Comparison of ENCODE assay signal across 24 cellular contexts in the genomic region with DNA sequence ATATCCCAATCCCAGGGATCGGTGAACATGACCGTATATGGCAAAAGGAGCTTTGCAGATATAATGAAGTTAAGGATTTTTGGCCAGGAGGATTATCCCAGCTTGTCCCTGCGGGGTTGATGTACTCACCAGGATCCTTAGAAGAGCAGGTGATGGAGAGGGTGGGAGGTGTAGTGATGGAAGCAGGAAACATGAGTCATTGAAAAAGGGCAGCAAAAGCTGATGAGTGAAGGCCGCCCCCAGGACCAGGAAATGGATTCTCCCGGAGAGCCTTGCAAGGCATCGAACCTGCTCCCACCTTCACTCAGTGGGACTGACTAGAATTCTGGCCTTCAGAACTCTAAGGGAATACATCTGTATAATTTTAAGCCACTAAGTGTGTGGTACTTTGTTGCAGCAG. TPM values are rescaled to one million over a fixed set of nuclear protein-coding genes. Genes with fewer than 3 reads are reported as not detected.
"Had no signal": no experiment of that assay in that cellular context is flagged by ENCODE, and none has a peak within 500 bp of the region (broad histone marks: within the 10 kb centered on the region; RNA-seq: fewer than 3 reads in every experiment).

No MANE protein-coding gene starts in this region.

- H3K4me3 ChIP-seq: PC-9, Peyer's patch, SJCRH30 had no signal

- H3K9me3 ChIP-seq: Peyer's patch, SJCRH30 had no signal

- H3K36me3 ChIP-seq: Peyer's patch, SJCRH30 had no signal

- DNase-seq: IMR-90, Kasumi-1, MM.1S, NCI-H1092 treated with DMSO at 0.1 percent for 48 hours, NCI-H1436, NCI-H187, NCI-H2029, NCI-H2081 treated with DMSO at 0.1 percent for 48 hours, NCI-H2227 treated with DMSO at 0.1 percent for 48 hours, NCI-H526, NCI-H774, PC-9, Peyer's patch, SHP77 treated with DMSO at 0.1 percent for 48 hours, SJCRH30 had no signal

- H3K27ac ChIP-seq: KMS-11, PC-9, Peyer's patch, SJCRH30 had no signal

- H3K4me1 ChIP-seq: Peyer's patch, SJCRH30 had no signal

- H3K9ac ChIP-seq: KMS-11 had no signal

- H3K4me2 ChIP-seq: KMS-11, PC-9 had no signal

- FAIRE-seq: HepG2 had no signal

- H3K27me3 ChIP-seq: Peyer's patch, SJCRH30 had no signal

- H2AFZ ChIP-seq: PC-9 had no signal

- ATAC-seq: HepG2, Right ventricle myocardium inferior, SK-N-SH treated with all-trans-retinoic acid at 6 μM for 48 hours had no signal

RNA-seq across cellular contexts. Expression of gene NUPR2, which starts 5.2 kb away (rescaled TPM):
- total RNA-seq: HepG2; HT-29; IMR-90; M059J; NCI-H460; PC-9; Peyer's patch; Right ventricle myocardium inferior; RPMI7951; SJCRH30; T-helper 1 cell treated with Interleukin-12 subunit alpha and Interleukin-12 subunit beta and Interleukin-4 antibody, amounts not matched to agents 30 ng/mL and 1 ng/mL, for 36 hours had no signal
- polyA plus RNA-seq: HepG2, IMR-90 had no signal

RNA-seq across cellular contexts. Expression of gene PHKG1, which starts 28.7 kb away (rescaled TPM):
- total RNA-seq: NCI-H460 had no signal
